24 cellular contexts compared by ENCODE assay signal in the genomic region with DNA sequence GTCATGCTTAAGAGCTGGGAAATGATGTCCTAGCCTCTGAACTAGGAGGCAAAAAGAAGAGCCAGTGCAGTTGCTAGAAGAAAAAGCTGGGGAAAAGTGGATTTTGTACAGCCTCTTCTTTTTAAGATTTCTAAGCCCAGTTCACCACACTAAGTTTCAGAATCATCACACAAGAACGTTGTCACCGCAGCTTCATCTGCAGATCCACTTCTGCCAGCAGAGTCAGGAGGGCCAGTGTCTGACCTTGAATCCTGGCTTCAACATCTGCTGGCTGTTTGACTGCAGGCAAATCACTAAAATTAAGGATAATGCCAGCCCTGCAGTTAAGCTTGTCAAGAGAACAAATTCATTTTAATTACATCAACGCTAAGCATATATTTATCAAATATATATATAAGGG. TPM values are rescaled to one million over a fixed set of nuclear protein-coding genes. Genes with fewer than 3 reads are reported as not detected.
"Had no signal": no experiment of that assay in that cellular context is flagged by ENCODE, and none has a peak within 500 bp of the region (broad histone marks: within the 10 kb centered on the region; RNA-seq: fewer than 3 reads in every experiment).

No MANE protein-coding gene starts in this region.

- H3K4me1 ChIP-seq: esophagus squamous epithelium, heart right ventricle, parathyroid adenoma, stomach, suprapubic skin, tibial nerve, uterus had no signal

- H3K9ac ChIP-seq: parathyroid adenoma had no signal

- H3K27ac ChIP-seq: coronary artery, esophagus squamous epithelium, heart right ventricle, neutrophil, parathyroid adenoma, skin epidermis, stomach, suprapubic skin, tibial nerve, uterus had no signal

- H3K9me3 ChIP-seq: esophagus squamous epithelium, heart right ventricle, neutrophil, stomach, suprapubic skin, tibial nerve, uterus had no signal

- H3K36me3 ChIP-seq: esophagus squamous epithelium, heart right ventricle, stomach, suprapubic skin, tibial nerve, uterus had no signal

- H2AFZ ChIP-seq: parathyroid adenoma had no signal

- H3K79me2 ChIP-seq: parathyroid adenoma had no signal

- DNase-seq: activated CD4-positive, alpha-beta T cell treated with anti-CD3 and anti-CD28 coated beads, Interleukin-2, amount 10 ng/mL, durations not matched to agents 24 days and 14 days; activated CD8-positive, alpha-beta memory T cell treated with anti-CD3 and anti-CD28 coated beads, Interleukin-2, amount 10 ng/mL, durations not matched to agents 7 days and 5 days; activated CD8-positive, alpha-beta T cell treated with anti-CD3 and anti-CD28 coated beads for 36 hours; activated effector memory CD4-positive, alpha-beta T cell treated with anti-CD3 and anti-CD28 coated beads, Interleukin-2, amount 50 U/mL, for 16 hours; activated T-cell treated with anti-CD3 and anti-CD28 coated beads for 4 hours; cerebellar nuclear complex; esophagus squamous epithelium; heart right ventricle; islet precursor cell; left cardiac atrium; mesenchymal stem cell; right cardiac atrium; stimulated activated CD4-positive, alpha-beta T cell treated with anti-CD3 and anti-CD28 coated beads, Interleukin-1b, Interleukin-23, amount 100 ng/mL, for 48 hours; stomach; T-helper 17 cell; uterus had no signal

- ATAC-seq: activated CD8-positive, alpha-beta memory T cell treated with anti-CD3 and anti-CD28 coated beads, Interleukin-2, amount 10 ng/mL, durations not matched to agents 7 days and 5 days; activated CD8-positive, alpha-beta T cell treated with anti-CD3 and anti-CD28 coated beads for 36 hours; activated naive CD4-positive, alpha-beta T cell treated with anti-CD3 and anti-CD28 coated beads, Interleukin-2, amount 50 U/mL, for 72 hours; heart right ventricle; left cardiac atrium; right cardiac atrium; stimulated activated memory B cell treated with anti-CD40 and anti-IgM and Interleukin-4, amounts not matched to agents 10 μg/mL and 1 μg/mL and 100 μg/mL, for 72 hours; T-helper 17 cell had no signal

- H3K27me3 ChIP-seq: esophagus squamous epithelium, heart right ventricle, neutrophil, stomach, suprapubic skin, tibial nerve, uterus had no signal

- H3K4me3 ChIP-seq: coronary artery, esophagus squamous epithelium, heart right ventricle, skin epidermis, stomach, suprapubic skin, tibial nerve, uterus had no signal

RNA-seq across cellular contexts. Expression of a gene that starts 36.2 kb away (rescaled TPM):
- polyA plus RNA-seq: right cardiac atrium had no signal

RNA-seq across cellular contexts. Expression of a gene that starts 47.3 kb away (rescaled TPM):
- polyA plus RNA-seq: heart right ventricle had no signal
